ENCODE assay signal across 8 cellular contexts in the genomic region with DNA sequence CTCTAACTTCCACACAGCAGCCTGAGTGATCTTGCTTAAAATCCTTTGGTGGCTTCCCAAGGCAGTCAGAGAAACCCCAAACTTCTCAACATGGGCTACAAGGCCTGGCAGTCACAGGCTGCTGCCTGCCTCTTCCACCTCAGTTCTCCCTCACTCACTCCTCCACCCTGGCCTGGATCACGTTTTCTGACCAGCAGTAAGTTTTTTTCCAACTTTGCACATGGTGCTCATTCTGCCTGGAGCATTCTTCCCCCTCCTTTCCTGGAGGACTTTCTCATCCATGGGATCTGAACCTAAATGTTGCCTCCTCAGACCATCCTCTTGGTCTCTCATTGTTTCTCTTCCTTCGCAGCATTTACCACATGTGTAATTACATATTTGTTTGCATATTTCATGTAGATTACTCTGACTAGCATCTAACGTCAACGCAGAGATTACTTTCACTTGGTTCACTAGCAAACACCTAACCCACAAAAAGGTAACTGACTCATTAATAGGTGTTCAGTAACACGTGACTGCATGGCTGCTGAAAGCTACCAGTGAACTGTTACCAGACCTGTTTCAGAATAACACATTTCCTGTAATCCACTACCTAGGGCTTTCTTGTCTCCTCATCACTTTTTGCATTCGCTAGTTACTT.
A peak's percentile ranks its signal among the peaks of the same experiment; 100 is the strongest.
DNase-seq lines count a peak whose midpoint lies in the region; ATAC-seq, FAIRE-seq and TF ChIP-seq lines count a peak whose summit lies in the region.

No MANE protein-coding gene starts in this region.

- ATAC-seq in GM18508 (IDR thresholded peaks at IDR 0.05; ENCODE audit: insufficient read depth, unreplicated experiment) = peak; percentile 57
- ATAC-seq in HG02588 (IDR thresholded peaks at IDR 0.05; ENCODE audit: unreplicated experiment) = peak; percentile 71

- peak; percentile 60 for DNase-seq in effector CD4-positive, alpha-beta T cell
- DNase-seq in NCI-H2029 treated with DMSO at 0.1 percent for 48 hours (lab: John Stamatoyannopoulos, UW) = no peak
- no peak for DNase-seq in kidney glomerular epithelial cell (lab: John Stamatoyannopoulos, UW)
- no peak for DNase-seq in RCC 7860 (ENCODE audit: low spot score)
- no peak for DNase-seq in Kasumi-1 (lab: John Stamatoyannopoulos, UW)

- FAIRE-seq in RCC 7860 (lab: Jason Lieb, UNC) = no peak

- 0 out of 2 replicates have a peak, but pooled peaks have one; percentile 21 for TF ChIP-seq POLR2A in Raji (IDR thresholded peaks at IDR 0.05; ENCODE audit: insufficient read depth, low read depth, low read length)
